In the genomic region with DNA sequence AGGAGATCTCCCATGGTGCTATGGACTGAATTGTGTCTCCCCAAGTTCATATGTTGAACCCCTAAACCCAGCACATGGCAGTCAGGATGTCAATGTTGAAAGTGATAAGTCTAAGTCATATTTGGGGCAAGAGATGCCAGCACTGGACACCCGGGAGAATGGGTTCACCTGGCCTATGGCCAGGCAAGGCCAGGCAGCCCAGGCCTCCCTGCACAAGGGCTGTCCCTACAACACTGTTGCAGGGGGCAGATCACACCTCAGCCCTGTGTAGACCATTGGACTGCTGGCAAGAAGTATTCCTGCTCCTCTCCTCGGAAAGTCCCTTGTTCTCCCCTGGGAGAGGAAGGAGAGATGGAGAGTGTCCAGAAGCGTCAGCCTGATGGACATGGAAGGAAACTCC, we compare ENCODE assay signal across 24 cellular contexts.
"Had no signal": no experiment of that assay in that cellular context is flagged by ENCODE, and none has a peak within 500 bp of the region (broad histone marks: within the 10 kb centered on the region; RNA-seq: fewer than 3 reads in every experiment).

No MANE protein-coding gene starts in this region.

- H3K4me1 Mint-ChIP-seq: IgD-negative memory B cell had no signal

- H3K4me3 ChIP-seq: Peyer's patch, SJCRH30 had no signal

- H3K27me3 ChIP-seq: Peyer's patch, SJCRH30 had no signal

- H3K27ac Mint-ChIP-seq: IgD-negative memory B cell, WTC11 had no signal

- H3K9me3 Mint-ChIP-seq: IgD-negative memory B cell had no signal

- H3K36me3 Mint-ChIP-seq: brain, IgD-negative memory B cell, WTC11 had no signal

- ATAC-seq: WTC11 had no signal

- H3K9ac ChIP-seq: SK-N-SH had no signal

- H3K9me3 ChIP-seq: Peyer's patch, SK-N-SH had no signal

- H3K27ac ChIP-seq: Peyer's patch, RWPE1, SJCRH30 had no signal

- H3K4me1 ChIP-seq: Peyer's patch, SJCRH30 had no signal

- DNase-seq: activated CD4-positive, alpha-beta T cell treated with anti-CD3 and anti-CD28 coated beads for 48 hours; activated CD4-positive, alpha-beta T cell treated with anti-CD3 and anti-CD28 coated beads, Interleukin-2, amount 50 U/mL, for 4 hours; activated CD4-positive, CD25-positive, alpha-beta regulatory T cell treated with anti-CD3 and anti-CD28 coated beads, Interleukin-2, amount 50 U/mL, for 72 hours; activated naive CD4-positive, alpha-beta T cell treated with anti-CD3 and anti-CD28 coated beads, Interleukin-2, amount 50 U/mL, for 16 hours; activated T-cell treated with anti-CD3 and anti-CD28 coated beads, Interleukin-2, amount 50 U/mL, for 1 hour; amygdala; KG1; NCI-H1092; NCI-H1417 treated with DMSO at 0.1 percent for 48 hours; NCI-H1694; NCI-H2107; NCI-H2171 treated with DMSO at 0.1 percent for 48 hours; NCI-H226; NCI-H82; OCI-M1; Right ventricle myocardium superior; SJCRH30; SK-N-SH; T-helper 1 cell had no signal

- H3K36me3 ChIP-seq: Peyer's patch, SJCRH30 had no signal

- H3K4me2 ChIP-seq: SK-N-SH had no signal

- H3K4me3 Mint-ChIP-seq: brain, IgD-negative memory B cell, WTC11 had no signal
